ENCODE assay signal across 1 cellular context in the genomic region with DNA sequence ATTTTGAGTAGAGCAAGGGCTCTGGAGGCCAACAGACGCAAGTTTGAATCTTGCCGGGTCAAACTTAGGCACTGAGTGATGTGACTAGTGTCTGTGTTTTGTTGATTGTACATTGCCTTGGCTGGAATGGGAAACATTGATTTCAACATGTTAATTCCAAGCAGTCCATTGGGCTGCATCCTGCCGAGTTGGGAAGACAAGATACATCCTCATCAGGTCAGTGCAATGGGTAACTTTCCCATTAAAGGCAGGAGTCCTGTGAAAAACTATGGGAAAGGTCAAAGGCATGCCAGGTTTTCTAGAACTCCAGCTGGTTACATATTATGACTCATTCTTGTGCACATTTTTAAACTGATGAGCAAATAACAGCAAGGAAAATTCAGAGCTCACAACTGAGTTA.
A peak's percentile ranks its signal among the peaks of the same experiment; 100 is the strongest.
TF ChIP-seq lines count a peak whose summit lies in the region.

No MANE protein-coding gene starts in this region.

TF ChIP-seq in HepG2, 621 proteins besides CTCF, POLR2A, EP300 and RAD21 (continued from another document and continues in another):
- TF ChIP-seq, protein P1, sequence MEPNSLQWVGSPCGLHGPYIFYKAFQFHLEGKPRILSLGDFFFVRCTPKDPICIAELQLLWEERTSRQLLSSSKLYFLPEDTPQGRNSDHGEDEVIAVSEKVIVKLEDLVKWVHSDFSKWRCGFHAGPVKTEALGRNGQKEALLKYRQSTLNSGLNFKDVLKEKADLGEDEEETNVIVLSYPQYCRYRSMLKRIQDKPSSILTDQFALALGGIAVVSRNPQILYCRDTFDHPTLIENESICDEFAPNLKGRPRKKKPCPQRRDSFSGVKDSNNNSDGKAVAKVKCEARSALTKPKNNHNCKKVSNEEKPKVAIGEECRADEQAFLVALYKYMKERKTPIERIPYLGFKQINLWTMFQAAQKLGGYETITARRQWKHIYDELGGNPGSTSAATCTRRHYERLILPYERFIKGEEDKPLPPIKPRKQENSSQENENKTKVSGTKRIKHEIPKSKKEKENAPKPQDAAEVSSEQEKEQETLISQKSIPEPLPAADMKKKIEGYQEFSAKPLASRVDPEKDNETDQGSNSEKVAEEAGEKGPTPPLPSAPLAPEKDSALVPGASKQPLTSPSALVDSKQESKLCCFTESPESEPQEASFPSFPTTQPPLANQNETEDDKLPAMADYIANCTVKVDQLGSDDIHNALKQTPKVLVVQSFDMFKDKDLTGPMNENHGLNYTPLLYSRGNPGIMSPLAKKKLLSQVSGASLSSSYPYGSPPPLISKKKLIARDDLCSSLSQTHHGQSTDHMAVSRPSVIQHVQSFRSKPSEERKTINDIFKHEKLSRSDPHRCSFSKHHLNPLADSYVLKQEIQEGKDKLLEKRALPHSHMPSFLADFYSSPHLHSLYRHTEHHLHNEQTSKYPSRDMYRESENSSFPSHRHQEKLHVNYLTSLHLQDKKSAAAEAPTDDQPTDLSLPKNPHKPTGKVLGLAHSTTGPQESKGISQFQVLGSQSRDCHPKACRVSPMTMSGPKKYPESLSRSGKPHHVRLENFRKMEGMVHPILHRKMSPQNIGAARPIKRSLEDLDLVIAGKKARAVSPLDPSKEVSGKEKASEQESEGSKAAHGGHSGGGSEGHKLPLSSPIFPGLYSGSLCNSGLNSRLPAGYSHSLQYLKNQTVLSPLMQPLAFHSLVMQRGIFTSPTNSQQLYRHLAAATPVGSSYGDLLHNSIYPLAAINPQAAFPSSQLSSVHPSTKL (CRISPR knock-in tag; IDR thresholded peaks at IDR 0.05), result peak; percentile 85
- TF ChIP-seq, protein P2, sequence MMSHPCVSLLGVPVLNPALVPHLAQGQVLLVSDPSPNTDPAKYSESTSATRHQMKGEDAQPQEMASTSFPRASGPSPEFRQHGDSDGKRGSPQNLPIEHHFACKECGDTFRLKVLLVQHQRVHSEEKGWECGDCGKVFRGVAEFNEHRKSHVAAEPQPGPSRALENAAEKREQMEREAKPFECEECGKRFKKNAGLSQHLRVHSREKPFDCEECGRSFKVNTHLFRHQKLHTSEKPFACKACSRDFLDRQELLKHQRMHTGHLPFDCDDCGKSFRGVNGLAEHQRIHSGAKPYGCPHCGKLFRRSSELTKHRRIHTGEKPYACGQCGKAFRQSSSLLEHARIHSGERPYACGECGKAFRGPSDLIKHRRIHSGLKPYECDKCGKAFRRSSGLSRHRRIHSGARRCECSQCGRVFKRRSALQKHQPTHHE (CRISPR knock-in tag; IDR thresholded peaks at IDR 0.05; ENCODE audit: borderline replicate concordance), result no peak
- TF ChIP-seq RXRA (CRISPR knock-in tag; IDR thresholded peaks at IDR 0.05) (peak; percentile 16; the same call in 1 of the 2 replicates), KLF11 (CRISPR knock-in tag; IDR thresholded peaks at IDR 0.05) (no peak), RARA (CRISPR knock-in tag; IDR thresholded peaks at IDR 0.05) (peak; percentile 75), HMG20A (CRISPR knock-in tag; IDR thresholded peaks at IDR 0.05; ENCODE audit: borderline replicate concordance) (peak; percentile 63; the same call in 1 of the 2 replicates), SKI (IDR thresholded peaks at IDR 0.05; ENCODE audit: partially characterized antibody) (peak; percentile 34), SATB2 (CRISPR knock-in tag; IDR thresholded peaks at IDR 0.05) (no peak), MEIS2 (CRISPR knock-in tag; IDR thresholded peaks at IDR 0.05) (no peak), KLF9 (CRISPR knock-in tag; IDR thresholded peaks at IDR 0.05; ENCODE audit: low read depth) (no peak), TEAD3 (CRISPR knock-in tag; optimal IDR thresholded peaks at IDR 0.05; ENCODE audit: borderline replicate concordance) (peak; percentile 21), GABPA (IDR thresholded peaks at IDR 0.05; ENCODE audit: low read depth, low read length) (no peak), GABPA (CRISPR knock-in tag; IDR thresholded peaks at IDR 0.05; ENCODE audit: low read depth) (no peak), SOX13 (IDR thresholded peaks at IDR 0.05) (no peak), SOX13 (CRISPR knock-in tag; conservative IDR thresholded peaks at IDR 0.05 in 1 of 2, IDR thresholded peaks at IDR 0.05 in 1 of 2) (peak in 1 of 2 experiments; percentile 13; a peak in 1 of 4 replicates), FOXA3 (CRISPR knock-in tag; IDR thresholded peaks at IDR 0.05) (peak; percentile 65), FOSL1 (CRISPR knock-in tag; IDR thresholded peaks at IDR 0.05; ENCODE audit: borderline replicate concordance) (peak; percentile 62; the same call in 1 of the 2 replicates), CC2D1A (CRISPR knock-in tag; IDR thresholded peaks at IDR 0.05) (no peak), RXRB (CRISPR knock-in tag; IDR thresholded peaks at IDR 0.05; ENCODE audit: borderline replicate concordance) (peak; percentile 98), NR2F6 (IDR thresholded peaks at IDR 0.05) (no peak), NR2F6 (CRISPR knock-in tag; IDR thresholded peaks at IDR 0.05) (peak; percentile 13; the same call in 1 of the 2 replicates), JUN (CRISPR knock-in tag; IDR thresholded peaks at IDR 0.05) (peak; percentile 33; the same call in 1 of the 2 replicates), MZF1 (CRISPR knock-in tag; IDR thresholded peaks at IDR 0.05; ENCODE audit: borderline replicate concordance) (no peak), ZNF83 (CRISPR knock-in tag; IDR thresholded peaks at IDR 0.05; ENCODE audit: borderline replicate concordance) (no peak), PPARG (CRISPR knock-in tag; conservative IDR thresholded peaks at IDR 0.05) (peak; percentile 98), SPEN (CRISPR knock-in tag; IDR thresholded peaks at IDR 0.05; ENCODE audit: low read depth) (no peak), ZNF644 (CRISPR knock-in tag; IDR thresholded peaks at IDR 0.05; ENCODE audit: low read depth) (peak; percentile 8; the same call in 1 of the 2 replicates), FOXK1 (CRISPR knock-in tag; IDR thresholded peaks at IDR 0.05; ENCODE audit: borderline replicate concordance, low read depth) (peak; percentile 22; the same call in 1 of the 2 replicates), FOSL2 (CRISPR knock-in tag; IDR thresholded peaks at IDR 0.05) (peak; percentile 91)
- TF ChIP-seq, protein P3, sequence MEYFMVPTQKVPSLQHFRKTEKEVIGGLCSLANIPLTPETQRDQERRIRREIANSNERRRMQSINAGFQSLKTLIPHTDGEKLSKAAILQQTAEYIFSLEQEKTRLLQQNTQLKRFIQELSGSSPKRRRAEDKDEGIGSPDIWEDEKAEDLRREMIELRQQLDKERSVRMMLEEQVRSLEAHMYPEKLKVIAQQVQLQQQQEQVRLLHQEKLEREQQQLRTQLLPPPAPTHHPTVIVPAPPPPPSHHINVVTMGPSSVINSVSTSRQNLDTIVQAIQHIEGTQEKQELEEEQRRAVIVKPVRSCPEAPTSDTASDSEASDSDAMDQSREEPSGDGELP (IDR thresholded peaks at IDR 0.05; ENCODE audit: borderline replicate concordance, low read depth), result peak; percentile 89
- TF ChIP-seq, protein P4, sequence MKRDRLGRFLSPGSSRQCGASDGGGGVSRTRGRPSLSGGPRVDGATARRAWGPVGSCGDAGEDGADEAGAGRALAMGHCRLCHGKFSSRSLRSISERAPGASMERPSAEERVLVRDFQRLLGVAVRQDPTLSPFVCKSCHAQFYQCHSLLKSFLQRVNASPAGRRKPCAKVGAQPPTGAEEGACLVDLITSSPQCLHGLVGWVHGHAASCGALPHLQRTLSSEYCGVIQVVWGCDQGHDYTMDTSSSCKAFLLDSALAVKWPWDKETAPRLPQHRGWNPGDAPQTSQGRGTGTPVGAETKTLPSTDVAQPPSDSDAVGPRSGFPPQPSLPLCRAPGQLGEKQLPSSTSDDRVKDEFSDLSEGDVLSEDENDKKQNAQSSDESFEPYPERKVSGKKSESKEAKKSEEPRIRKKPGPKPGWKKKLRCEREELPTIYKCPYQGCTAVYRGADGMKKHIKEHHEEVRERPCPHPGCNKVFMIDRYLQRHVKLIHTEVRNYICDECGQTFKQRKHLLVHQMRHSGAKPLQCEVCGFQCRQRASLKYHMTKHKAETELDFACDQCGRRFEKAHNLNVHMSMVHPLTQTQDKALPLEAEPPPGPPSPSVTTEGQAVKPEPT (CRISPR knock-in tag; IDR thresholded peaks at IDR 0.05; ENCODE audit: low read depth), result no peak
- TF ChIP-seq, protein P5, sequence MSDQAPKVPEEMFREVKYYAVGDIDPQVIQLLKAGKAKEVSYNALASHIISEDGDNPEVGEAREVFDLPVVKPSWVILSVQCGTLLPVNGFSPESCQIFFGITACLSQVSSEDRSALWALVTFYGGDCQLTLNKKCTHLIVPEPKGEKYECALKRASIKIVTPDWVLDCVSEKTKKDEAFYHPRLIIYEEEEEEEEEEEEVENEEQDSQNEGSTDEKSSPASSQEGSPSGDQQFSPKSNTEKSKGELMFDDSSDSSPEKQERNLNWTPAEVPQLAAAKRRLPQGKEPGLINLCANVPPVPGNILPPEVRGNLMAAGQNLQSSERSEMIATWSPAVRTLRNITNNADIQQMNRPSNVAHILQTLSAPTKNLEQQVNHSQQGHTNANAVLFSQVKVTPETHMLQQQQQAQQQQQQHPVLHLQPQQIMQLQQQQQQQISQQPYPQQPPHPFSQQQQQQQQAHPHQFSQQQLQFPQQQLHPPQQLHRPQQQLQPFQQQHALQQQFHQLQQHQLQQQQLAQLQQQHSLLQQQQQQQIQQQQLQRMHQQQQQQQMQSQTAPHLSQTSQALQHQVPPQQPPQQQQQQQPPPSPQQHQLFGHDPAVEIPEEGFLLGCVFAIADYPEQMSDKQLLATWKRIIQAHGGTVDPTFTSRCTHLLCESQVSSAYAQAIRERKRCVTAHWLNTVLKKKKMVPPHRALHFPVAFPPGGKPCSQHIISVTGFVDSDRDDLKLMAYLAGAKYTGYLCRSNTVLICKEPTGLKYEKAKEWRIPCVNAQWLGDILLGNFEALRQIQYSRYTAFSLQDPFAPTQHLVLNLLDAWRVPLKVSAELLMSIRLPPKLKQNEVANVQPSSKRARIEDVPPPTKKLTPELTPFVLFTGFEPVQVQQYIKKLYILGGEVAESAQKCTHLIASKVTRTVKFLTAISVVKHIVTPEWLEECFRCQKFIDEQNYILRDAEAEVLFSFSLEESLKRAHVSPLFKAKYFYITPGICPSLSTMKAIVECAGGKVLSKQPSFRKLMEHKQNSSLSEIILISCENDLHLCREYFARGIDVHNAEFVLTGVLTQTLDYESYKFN (CRISPR knock-in tag; conservative IDR thresholded peaks at IDR 0.05), result 0 out of 2 replicates have a peak, but pooled peaks have one; percentile 29
- TF ChIP-seq, protein P6, sequence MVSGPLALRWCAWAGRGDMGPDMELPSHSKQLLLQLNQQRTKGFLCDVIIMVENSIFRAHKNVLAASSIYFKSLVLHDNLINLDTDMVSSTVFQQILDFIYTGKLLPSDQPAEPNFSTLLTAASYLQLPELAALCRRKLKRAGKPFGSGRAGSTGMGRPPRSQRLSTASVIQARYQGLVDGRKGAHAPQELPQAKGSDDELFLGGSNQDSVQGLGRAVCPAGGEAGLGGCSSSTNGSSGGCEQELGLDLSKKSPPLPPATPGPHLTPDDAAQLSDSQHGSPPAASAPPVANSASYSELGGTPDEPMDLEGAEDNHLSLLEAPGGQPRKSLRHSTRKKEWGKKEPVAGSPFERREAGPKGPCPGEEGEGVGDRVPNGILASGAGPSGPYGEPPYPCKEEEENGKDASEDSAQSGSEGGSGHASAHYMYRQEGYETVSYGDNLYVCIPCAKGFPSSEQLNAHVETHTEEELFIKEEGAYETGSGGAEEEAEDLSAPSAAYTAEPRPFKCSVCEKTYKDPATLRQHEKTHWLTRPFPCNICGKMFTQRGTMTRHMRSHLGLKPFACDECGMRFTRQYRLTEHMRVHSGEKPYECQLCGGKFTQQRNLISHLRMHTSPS (CRISPR knock-in tag; IDR thresholded peaks at IDR 0.05; ENCODE audit: low read depth), result no peak
- TF ChIP-seq, protein P7, sequence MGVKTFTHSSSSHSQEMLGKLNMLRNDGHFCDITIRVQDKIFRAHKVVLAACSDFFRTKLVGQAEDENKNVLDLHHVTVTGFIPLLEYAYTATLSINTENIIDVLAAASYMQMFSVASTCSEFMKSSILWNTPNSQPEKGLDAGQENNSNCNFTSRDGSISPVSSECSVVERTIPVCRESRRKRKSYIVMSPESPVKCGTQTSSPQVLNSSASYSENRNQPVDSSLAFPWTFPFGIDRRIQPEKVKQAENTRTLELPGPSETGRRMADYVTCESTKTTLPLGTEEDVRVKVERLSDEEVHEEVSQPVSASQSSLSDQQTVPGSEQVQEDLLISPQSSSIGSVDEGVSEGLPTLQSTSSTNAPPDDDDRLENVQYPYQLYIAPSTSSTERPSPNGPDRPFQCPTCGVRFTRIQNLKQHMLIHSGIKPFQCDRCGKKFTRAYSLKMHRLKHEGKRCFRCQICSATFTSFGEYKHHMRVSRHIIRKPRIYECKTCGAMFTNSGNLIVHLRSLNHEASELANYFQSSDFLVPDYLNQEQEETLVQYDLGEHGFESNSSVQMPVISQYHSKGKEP (CRISPR knock-in tag; IDR thresholded peaks at IDR 0.05), result no peak
- TF ChIP-seq, protein P8, sequence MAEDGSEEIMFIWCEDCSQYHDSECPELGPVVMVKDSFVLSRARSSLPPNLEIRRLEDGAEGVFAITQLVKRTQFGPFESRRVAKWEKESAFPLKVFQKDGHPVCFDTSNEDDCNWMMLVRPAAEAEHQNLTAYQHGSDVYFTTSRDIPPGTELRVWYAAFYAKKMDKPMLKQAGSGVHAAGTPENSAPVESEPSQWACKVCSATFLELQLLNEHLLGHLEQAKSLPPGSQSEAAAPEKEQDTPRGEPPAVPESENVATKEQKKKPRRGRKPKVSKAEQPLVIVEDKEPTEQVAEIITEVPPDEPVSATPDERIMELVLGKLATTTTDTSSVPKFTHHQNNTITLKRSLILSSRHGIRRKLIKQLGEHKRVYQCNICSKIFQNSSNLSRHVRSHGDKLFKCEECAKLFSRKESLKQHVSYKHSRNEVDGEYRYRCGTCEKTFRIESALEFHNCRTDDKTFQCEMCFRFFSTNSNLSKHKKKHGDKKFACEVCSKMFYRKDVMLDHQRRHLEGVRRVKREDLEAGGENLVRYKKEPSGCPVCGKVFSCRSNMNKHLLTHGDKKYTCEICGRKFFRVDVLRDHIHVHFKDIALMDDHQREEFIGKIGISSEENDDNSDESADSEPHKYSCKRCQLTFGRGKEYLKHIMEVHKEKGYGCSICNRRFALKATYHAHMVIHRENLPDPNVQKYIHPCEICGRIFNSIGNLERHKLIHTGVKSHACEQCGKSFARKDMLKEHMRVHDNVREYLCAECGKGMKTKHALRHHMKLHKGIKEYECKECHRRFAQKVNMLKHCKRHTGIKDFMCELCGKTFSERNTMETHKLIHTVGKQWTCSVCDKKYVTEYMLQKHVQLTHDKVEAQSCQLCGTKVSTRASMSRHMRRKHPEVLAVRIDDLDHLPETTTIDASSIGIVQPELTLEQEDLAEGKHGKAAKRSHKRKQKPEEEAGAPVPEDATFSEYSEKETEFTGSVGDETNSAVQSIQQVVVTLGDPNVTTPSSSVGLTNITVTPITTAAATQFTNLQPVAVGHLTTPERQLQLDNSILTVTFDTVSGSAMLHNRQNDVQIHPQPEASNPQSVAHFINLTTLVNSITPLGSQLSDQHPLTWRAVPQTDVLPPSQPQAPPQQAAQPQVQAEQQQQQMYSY (CRISPR knock-in tag; IDR thresholded peaks at IDR 0.05), result peak; percentile 69; the same call in 1 of the 2 replicates
- TF ChIP-seq, protein P9, sequence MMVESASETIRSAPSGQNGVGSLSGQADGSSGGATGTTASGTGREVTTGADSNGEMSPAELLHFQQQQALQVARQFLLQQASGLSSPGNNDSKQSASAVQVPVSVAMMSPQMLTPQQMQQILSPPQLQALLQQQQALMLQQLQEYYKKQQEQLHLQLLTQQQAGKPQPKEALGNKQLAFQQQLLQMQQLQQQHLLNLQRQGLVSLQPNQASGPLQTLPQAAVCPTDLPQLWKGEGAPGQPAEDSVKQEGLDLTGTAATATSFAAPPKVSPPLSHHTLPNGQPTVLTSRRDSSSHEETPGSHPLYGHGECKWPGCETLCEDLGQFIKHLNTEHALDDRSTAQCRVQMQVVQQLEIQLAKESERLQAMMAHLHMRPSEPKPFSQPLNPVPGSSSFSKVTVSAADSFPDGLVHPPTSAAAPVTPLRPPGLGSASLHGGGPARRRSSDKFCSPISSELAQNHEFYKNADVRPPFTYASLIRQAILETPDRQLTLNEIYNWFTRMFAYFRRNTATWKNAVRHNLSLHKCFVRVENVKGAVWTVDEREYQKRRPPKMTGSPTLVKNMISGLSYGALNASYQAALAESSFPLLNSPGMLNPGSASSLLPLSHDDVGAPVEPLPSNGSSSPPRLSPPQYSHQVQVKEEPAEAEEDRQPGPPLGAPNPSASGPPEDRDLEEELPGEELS (CRISPR knock-in tag; IDR thresholded peaks at IDR 0.05), result no peak
